Comparison of ENCODE assay signal across 24 cellular contexts in the genomic region with DNA sequence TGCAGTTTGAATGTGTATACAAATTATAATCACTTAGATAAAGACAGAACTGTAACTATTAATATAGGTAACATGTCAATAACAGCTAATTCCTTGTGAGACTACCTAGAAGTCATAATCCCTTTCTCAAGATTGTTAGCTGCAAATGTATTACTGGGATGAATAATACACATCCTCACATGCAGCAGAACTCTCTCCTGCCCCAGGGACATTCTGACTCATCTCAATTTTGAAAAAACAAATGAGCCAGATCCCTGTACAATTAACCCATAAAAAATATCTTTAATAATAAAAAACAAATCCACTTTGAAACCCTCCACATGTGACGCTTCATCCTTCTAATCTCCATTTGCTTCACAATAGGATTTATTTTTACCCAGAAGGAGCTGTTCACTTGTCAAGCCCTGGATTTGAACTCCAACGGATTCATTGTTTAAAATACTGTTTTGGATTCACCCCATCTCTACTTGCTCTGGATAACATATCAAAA.
DNase-seq lines count a peak whose midpoint lies in the region; TF ChIP-seq lines count a peak whose summit lies in the region.
"Had no signal": no experiment of that assay in that cellular context is flagged by ENCODE, and none has a peak within 500 bp of the region (broad histone marks: within the 10 kb centered on the region; RNA-seq: fewer than 3 reads in every experiment).

No MANE protein-coding gene starts in this region.

- DNase-seq in COLO829 (ENCODE audit: low spot score), result peak; percentile 36
- DNase-seq in HCEC 1CT, result peak; percentile 13
- peak; percentile 24 for DNase-seq in epithelial cell of esophagus (ENCODE audit: low read depth)
- DNase-seq in foreskin melanocyte, result peak; percentile 85
- DNase-seq in NK-92 (lab: John Stamatoyannopoulos, UW; ENCODE audit: unreplicated experiment), result no peak
- no peak for DNase-seq in NCI-H1694 treated with DMSO at 0.1 percent for 48 hours (lab: John Stamatoyannopoulos, UW)
- no peak for DNase-seq in NCI-H2107 treated with DMSO at 0.1 percent for 48 hours (lab: John Stamatoyannopoulos, UW; ENCODE audit: unreplicated experiment)
- DNase-seq in HuH-7.5 (ENCODE audit: low spot score), result no peak
- DNase-seq: 8988T; ACHN; CD4-positive, CD25-positive, alpha-beta regulatory T cell; EL; GDM1; NCI-H1048; NCI-H1417; NCI-H1694; NCI-H2081; NCI-H2171 treated with DMSO at 0.1 percent for 48 hours; NCI-H345; NCI-H510A treated with DMSO at 0.1 percent for 48 hours; NCI-H748 treated with DMSO at 0.1 percent for 48 hours; SHP77 had no signal

- no peak for TF ChIP-seq CTCF in epithelial cell of esophagus (IDR thresholded peaks at IDR 0.05; ENCODE audit: insufficient read depth, low read depth, low read length, missing control alignments)

- H3K4me3 ChIP-seq in epithelial cell of esophagus (ENCODE audit: low read length), result no peak overlapping the region
- H3K4me3 ChIP-seq: BLaER1, GM12878 had no signal

Comparison
In these comparisons a context has a peak if more than half of its experiments do, and no peak if none do; other contexts are left out.
1. DNase-seq: peak in COLO829 (single experiment), HCEC 1CT (single experiment), epithelial cell of esophagus (single experiment) and foreskin melanocyte (single experiment); none in NK-92 (single experiment), NCI-H1694 treated with DMSO at 0.1 percent for 48 hours (single experiment), NCI-H2107 treated with DMSO at 0.1 percent for 48 hours (single experiment) and HuH-7.5 (single experiment).